ENCODE assay signal across 35 cellular contexts in the genomic region with DNA sequence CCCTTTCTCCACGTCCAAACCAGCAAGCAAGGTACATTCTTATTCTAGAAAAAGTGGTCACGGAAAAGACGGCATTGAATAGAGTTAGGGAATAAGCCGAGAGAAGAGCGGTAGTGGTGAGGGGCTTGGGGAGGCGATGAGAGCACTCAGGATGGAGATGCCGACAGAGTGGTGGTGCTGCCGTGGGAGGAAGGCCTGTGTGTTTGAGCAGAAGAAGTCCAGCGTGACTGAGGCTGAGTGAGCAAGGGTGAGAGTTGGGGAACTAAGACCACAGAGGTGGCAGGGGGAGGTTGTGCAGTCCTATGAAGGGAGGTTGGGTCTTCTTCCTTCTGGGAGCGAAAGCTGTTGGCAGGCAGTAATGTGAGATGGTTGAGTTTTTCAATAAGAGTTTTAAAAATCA.
"Had no signal": no experiment of that assay in that cellular context is flagged by ENCODE, and none has a peak within 500 bp of the region (broad histone marks: within the 10 kb centered on the region; RNA-seq: fewer than 3 reads in every experiment).

No MANE protein-coding gene starts in this region.

- H3K4me1 Mint-ChIP-seq: activated B cell treated with CpG ODN at 0.5 μM for 24 hours; activated CD4-positive, alpha-beta memory T cell treated with anti-CD3 and anti-CD28 coated beads, Interleukin-2, amount 10 ng/mL, durations not matched to agents 7 days and 5 days; activated CD4-positive, alpha-beta T cell treated with anti-CD3 and anti-CD28 coated beads, Interleukin-2, amount 10 ng/mL, durations not matched to agents 24 days and 14 days; activated naive CD8-positive, alpha-beta T cell treated with anti-CD3 and anti-CD28 coated beads for 36 hours; activated T-helper 17 cell treated with anti-CD3 and anti-CD28 coated beads, Interleukin-2, amount 50 U/mL, for 72 hours had no signal

- H3K9me3 ChIP-seq: adrenal gland, body of pancreas, breast epithelium had no signal

- H3K27ac ChIP-seq: adrenal gland, body of pancreas, brain microvascular endothelial cell, breast epithelium, VCaP had no signal

- H3K4me1 ChIP-seq: adrenal gland, body of pancreas, breast epithelium had no signal

- H3K27ac Mint-ChIP-seq: activated B cell treated with CpG ODN at 0.5 μM for 24 hours; activated CD4-positive, alpha-beta memory T cell treated with anti-CD3 and anti-CD28 coated beads, Interleukin-2, amount 10 ng/mL, durations not matched to agents 7 days and 5 days; activated CD4-positive, alpha-beta T cell treated with anti-CD3 and anti-CD28 coated beads, Interleukin-2, amount 10 ng/mL, durations not matched to agents 24 days and 14 days; activated naive CD4-positive, alpha-beta T cell treated with anti-CD3 and anti-CD28 coated beads for 36 hours; activated naive CD4-positive, alpha-beta T cell treated with anti-CD3 and anti-CD28 coated beads, Interleukin-2, amount 50 U/mL, for 72 hours; activated naive CD8-positive, alpha-beta T cell treated with anti-CD3 and anti-CD28 coated beads for 36 hours; activated T-cell treated with anti-CD3 and anti-CD28 coated beads, Interleukin-2, amount 50 U/mL, for 72 hours; activated T-helper 1 cell treated with anti-CD3 and anti-CD28 coated beads, Interleukin-12 subunit alpha, Interleukin-12 subunit beta, Interleukin-2, Interleukin-4 antibody, amounts not matched to agents 30 ng/mL and 10 ng/mL and 1 ng/mL, durations not matched to agents 14 hours and 24 hours and 36 hours; activated T-helper 17 cell treated with anti-CD3 and anti-CD28 coated beads, Interleukin-2, amount 50 U/mL, for 72 hours; T-helper 1 cell treated with Interleukin-12 subunit alpha and Interleukin-12 subunit beta and Interleukin-4 antibody, amounts not matched to agents 30 μg/mL and 1 μg/mL, for 36 hours; T-helper 2 cell treated with Interferon-gamma antibody and Interleukin-4, amounts not matched to agents 5 μg/mL and 100 μg/mL, for 36 hours had no signal

- H3K27me3 ChIP-seq: adrenal gland, body of pancreas, brain microvascular endothelial cell, breast epithelium had no signal

- DNase-seq: activated B cell treated with CpG ODN at 0.5 μM for 24 hours; activated CD4-positive, alpha-beta memory T cell treated with anti-CD3 and anti-CD28 coated beads, Interleukin-2, amount 10 ng/mL, durations not matched to agents 7 days and 5 days; activated CD4-positive, alpha-beta T cell treated with anti-CD3 and anti-CD28 coated beads for 4 hours; activated CD4-positive, alpha-beta T cell treated with anti-CD3 and anti-CD28 coated beads, Interleukin-2, amount 10 ng/mL, durations not matched to agents 24 days and 14 days; activated CD4-positive, alpha-beta T cell treated with anti-CD3 and anti-CD28 coated beads, Interleukin-2, amount 50 U/mL, for 1 hour; activated CD4-positive, alpha-beta T cell treated with anti-CD3 and anti-CD28 coated beads, Interleukin-2, amount 50 U/mL, for 4 hours; activated CD4-positive, CD25-positive, alpha-beta regulatory T cell treated with anti-CD3 and anti-CD28 coated beads, Interleukin-2, amount 50 U/mL, for 72 hours; activated CD8-positive, alpha-beta memory T cell treated with anti-CD3 and anti-CD28 coated beads, Interleukin-2, amount 50 U/mL, for 4 hours; activated effector memory CD4-positive, alpha-beta T cell treated with anti-CD3 and anti-CD28 coated beads, Interleukin-2, amount 50 U/mL, for 16 hours; activated gamma-delta T cell treated with Interleukin-2 at 50 U/mL for 16 hours; activated naive CD4-positive, alpha-beta T cell; activated naive CD4-positive, alpha-beta T cell treated with anti-CD3 and anti-CD28 coated beads for 36 hours; activated naive CD4-positive, alpha-beta T cell treated with anti-CD3 and anti-CD28 coated beads, Interleukin-2, amount 50 U/mL, for 16 hours; activated naive CD8-positive, alpha-beta T cell treated with anti-CD3 and anti-CD28 coated beads for 36 hours; activated T-cell treated with anti-CD3 and anti-CD28 coated beads for 4 hours; activated T-cell treated with anti-CD3 and anti-CD28 coated beads, Interleukin-2, amount 50 U/mL, for 1 hour; activated T-cell treated with anti-CD3 and anti-CD28 coated beads, Interleukin-2, amount 50 U/mL, for 4 hours; activated T-cell treated with anti-CD3 and anti-CD28 coated beads, Interleukin-2, amount 50 U/mL, for 72 hours; adrenal gland; amniotic stem cell; aorta; body of pancreas; brain microvascular endothelial cell; central memory CD4-positive, alpha-beta T cell; SW 1271; T-helper 1 cell; T-helper 2 cell; T-helper 9 cell had no signal

- H3K36me3 Mint-ChIP-seq: activated naive CD8-positive, alpha-beta T cell treated with anti-CD3 and anti-CD28 coated beads for 36 hours had no signal

- H3K4me3 ChIP-seq: adrenal gland, body of pancreas, breast epithelium had no signal

- H3K27me3 Mint-ChIP-seq: activated CD4-positive, alpha-beta memory T cell treated with anti-CD3 and anti-CD28 coated beads, Interleukin-2, amount 10 ng/mL, durations not matched to agents 7 days and 5 days; activated CD4-positive, alpha-beta T cell treated with anti-CD3 and anti-CD28 coated beads, Interleukin-2, amount 10 ng/mL, durations not matched to agents 24 days and 14 days; activated naive CD8-positive, alpha-beta T cell treated with anti-CD3 and anti-CD28 coated beads for 36 hours had no signal

- H3K4me3 Mint-ChIP-seq: activated B cell treated with CpG ODN at 0.5 μM for 24 hours; activated CD4-positive, alpha-beta memory T cell treated with anti-CD3 and anti-CD28 coated beads, Interleukin-2, amount 10 ng/mL, durations not matched to agents 7 days and 5 days; activated CD4-positive, alpha-beta T cell treated with anti-CD3 and anti-CD28 coated beads, Interleukin-2, amount 10 ng/mL, durations not matched to agents 24 days and 14 days; activated naive CD4-positive, alpha-beta T cell treated with anti-CD3 and anti-CD28 coated beads for 36 hours; activated naive CD8-positive, alpha-beta T cell treated with anti-CD3 and anti-CD28 coated beads for 36 hours; activated T-cell treated with anti-CD3 and anti-CD28 coated beads, Interleukin-2, amount 50 U/mL, for 4 hours; activated T-cell treated with anti-CD3 and anti-CD28 coated beads, Interleukin-2, amount 50 U/mL, for 72 hours; activated T-helper 1 cell treated with anti-CD3 and anti-CD28 coated beads, Interleukin-12 subunit alpha, Interleukin-12 subunit beta, Interleukin-2, Interleukin-4 antibody, amounts not matched to agents 30 ng/mL and 10 ng/mL and 1 ng/mL, durations not matched to agents 14 hours and 24 hours and 36 hours; activated T-helper 17 cell treated with anti-CD3 and anti-CD28 coated beads, Interleukin-2, amount 50 U/mL, for 72 hours; T-helper 1 cell treated with Interleukin-12 subunit alpha and Interleukin-12 subunit beta and Interleukin-4 antibody, amounts not matched to agents 30 μg/mL and 1 μg/mL, for 36 hours; T-helper 2 cell treated with Interferon-gamma antibody and Interleukin-4, amounts not matched to agents 5 μg/mL and 100 μg/mL, for 36 hours had no signal

- H3K36me3 ChIP-seq: adrenal gland, brain microvascular endothelial cell, breast epithelium had no signal

- H3K9me3 Mint-ChIP-seq: activated CD4-positive, alpha-beta memory T cell treated with anti-CD3 and anti-CD28 coated beads, Interleukin-2, amount 10 ng/mL, durations not matched to agents 7 days and 5 days; activated T-helper 1 cell treated with anti-CD3 and anti-CD28 coated beads, Interleukin-12 subunit alpha, Interleukin-12 subunit beta, Interleukin-2, Interleukin-4 antibody, amounts not matched to agents 30 ng/mL and 10 ng/mL and 1 ng/mL, durations not matched to agents 14 hours and 24 hours and 36 hours; activated T-helper 17 cell treated with anti-CD3 and anti-CD28 coated beads, Interleukin-2, amount 50 U/mL, for 72 hours; T-helper 1 cell treated with Interleukin-12 subunit alpha and Interleukin-12 subunit beta and Interleukin-4 antibody, amounts not matched to agents 30 μg/mL and 1 μg/mL, for 36 hours; T-helper 2 cell treated with Interferon-gamma antibody and Interleukin-4, amounts not matched to agents 5 μg/mL and 100 μg/mL, for 36 hours had no signal

- ATAC-seq: activated naive CD4-positive, alpha-beta T cell treated with anti-CD3 and anti-CD28 coated beads, Interleukin-2, amount 50 U/mL, for 72 hours; activated T-cell treated with anti-CD3 and anti-CD28 coated beads, Interleukin-2, amount 50 U/mL, for 4 hours; activated T-cell treated with anti-CD3 and anti-CD28 coated beads, Interleukin-2, amount 50 U/mL, for 72 hours; activated T-helper 17 cell treated with anti-CD3 and anti-CD28 coated beads, Interleukin-2, amount 50 U/mL, for 72 hours; body of pancreas had no signal
